ENCODE assay signal across 19 cellular contexts in the genomic region with DNA sequence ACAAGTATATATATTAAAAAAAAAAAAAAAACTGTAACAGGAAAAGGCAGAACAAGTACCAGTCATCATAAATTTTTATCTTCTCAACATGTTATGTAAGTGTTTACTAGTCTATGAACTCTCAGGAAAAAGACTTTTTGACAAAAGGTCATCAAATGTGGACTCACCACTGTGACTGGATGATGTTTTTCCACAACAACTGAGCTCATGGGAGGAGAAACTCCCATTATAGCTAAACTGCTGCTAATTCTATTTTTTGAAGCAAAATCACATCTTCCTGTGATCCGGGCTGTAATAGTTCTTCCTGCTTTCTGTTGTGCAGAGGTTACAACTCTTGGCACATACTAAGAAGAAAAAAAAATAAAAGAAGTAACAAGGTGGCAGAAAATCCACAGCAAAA. TPM values are rescaled to one million over a fixed set of nuclear protein-coding genes. Genes with fewer than 3 reads are reported as not detected.
DNase-seq lines count a peak whose midpoint lies in the region; ATAC-seq, FAIRE-seq and TF ChIP-seq lines count a peak whose summit lies in the region.
"Had no signal": no experiment of that assay in that cellular context is flagged by ENCODE, and none has a peak within 500 bp of the region (broad histone marks: within the 10 kb centered on the region; RNA-seq: fewer than 3 reads in every experiment).

No MANE protein-coding gene starts in this region.

- intact Hi-C loops in K562 (cut with micrococcal nuclease), result no loop called here
- intact Hi-C loops in naive thymus-derived CD4-positive, alpha-beta T cell (cut with micrococcal nuclease), result loop anchor here (1.0 to 5.0 kb wide), 2 partner anchors 8 to 40 kb away; a partner anchor contains a TSS

- FAIRE-seq in K562 (lab: Jason Lieb, UNC), result peak; percentile 61
- FAIRE-seq: GM19239 had no signal

- H3K4me1 ChIP-seq in CD4-positive, CD25-positive, alpha-beta regulatory T cell (ENCODE audit: control insufficient read depth, insufficient read depth, low read length, poor library complexity, severe bottlenecking), result peaks cover 23% of the 10 kb centered on the region
- H3K4me1 ChIP-seq in Loucy (ENCODE audit: insufficient read depth, low read length, poor library complexity, severe bottlenecking) (peaks cover 12% of the 10 kb centered on the region), K562 (replicated peaks in 1 of 2; ENCODE audit: control insufficient read depth in 2 of 2, insufficient read depth in 2 of 2, low read length in 2 of 2) (no peaks in the 10 kb centered on the region)
- H3K4me1 ChIP-seq in naive thymus-derived CD4-positive, alpha-beta T cell (ENCODE audit: control insufficient read depth in 2 of 2, insufficient read depth in 2 of 2, low read length in 2 of 2), result peaks cover 0 to 3% of the 10 kb centered on the region in 2 donors

- in situ Hi-C loops in K562 (cut with MboI), result no loop called here

- peak overlapping the region; percentile 60 for H3K4me2 ChIP-seq in Loucy (ENCODE audit: low read depth, low read length, poor library complexity, severe bottlenecking)
- no peak overlapping the region for H3K4me2 ChIP-seq in K562 (ENCODE audit: insufficient read depth, low read length)

- CTCF ChIA-PET in K562 (lab: Yijun Ruan, JAX; ENCODE audit: low intra/inter-chr PET ratio), result no interaction called here
- CTCF ChIA-PET in naive thymus-derived CD4-positive, alpha-beta T cell (lab: Charles Lee), result interaction anchor here (0.6 to 1.6 kb wide), 4 partner anchors 8 to 963 kb away, joined by 3 to 4 read pairs (median 4); no protein-coding TSS in a partner anchor

- H3K36me3 ChIP-seq in CD4-positive, CD25-positive, alpha-beta regulatory T cell (ENCODE audit: control insufficient read depth, insufficient read depth, low read length), result peaks cover 7% of the 10 kb centered on the region
- peaks cover 12% of the 10 kb centered on the region; the same call in 1 of the 2 replicates for H3K36me3 ChIP-seq in Loucy (ENCODE audit: insufficient read depth, low read length)
- peaks cover 38% of the 10 kb centered on the region; the same call in 2 of the 3 replicates for H3K36me3 ChIP-seq in K562 (ENCODE audit: control insufficient read depth, insufficient read depth, low read length)
- H3K36me3 ChIP-seq in naive thymus-derived CD4-positive, alpha-beta T cell (ENCODE audit: control insufficient read depth in 2 of 3, insufficient read depth in 3 of 3, low read length in 3 of 3), result peaks cover 0 to 9% (median 5%) of the 10 kb centered on the region in 3 experiments
- H3K36me3 ChIP-seq: cardiac muscle cell, MG63 had no signal

- no peak for ATAC-seq in CD4-positive, CD25-positive, alpha-beta regulatory T cell (ENCODE audit: low read depth in 2 of 2)
- no peak for ATAC-seq in K562
- ATAC-seq in naive thymus-derived CD4-positive, alpha-beta T cell, result no peak
- ATAC-seq in HG02973 (IDR thresholded peaks at IDR 0.05; ENCODE audit: unreplicated experiment), result no peak
- no peak for ATAC-seq in GM19452 (IDR thresholded peaks at IDR 0.05; ENCODE audit: unreplicated experiment)
- ATAC-seq: left cardiac atrium had no signal

- H3K27ac ChIP-seq in CD4-positive, CD25-positive, alpha-beta regulatory T cell (ENCODE audit: insufficient read depth, low read length, poor library complexity, severe bottlenecking), result peak overlapping the region; percentile 91
- H3K27ac ChIP-seq in K562 (ENCODE audit: extremely low read depth, low read depth, low read length), result no peak overlapping the region
- H3K27ac ChIP-seq in naive thymus-derived CD4-positive, alpha-beta T cell (ENCODE audit: low read depth, low read length), result peak overlapping the region; percentile 70
- H3K27ac ChIP-seq: cardiac muscle cell, thoracic aorta had no signal

- no peak for TF ChIP-seq EP300 in K562 (IDR thresholded peaks at IDR 0.05; ENCODE audit: low read length)

- no peaks in the 10 kb centered on the region for H3K9me1 ChIP-seq in K562 (ENCODE audit: control insufficient read depth, insufficient read depth, low read length)

- H3K27me3 Mint-ChIP-seq in CD4-positive, CD25-positive, alpha-beta regulatory T cell, result no peaks in the 10 kb centered on the region
- H3K27me3 Mint-ChIP-seq in naive thymus-derived CD4-positive, alpha-beta T cell, result no peaks in the 10 kb centered on the region

- H3K27me3 ChIP-seq in CD4-positive, CD25-positive, alpha-beta regulatory T cell (ENCODE audit: control insufficient read depth, insufficient read depth, low read length), result no peaks in the 10 kb centered on the region
- H3K27me3 ChIP-seq in Loucy (ENCODE audit: insufficient read depth, low read length, poor library complexity, severe bottlenecking) (no peaks in the 10 kb centered on the region), K562 (ENCODE audit: control insufficient read depth in 2 of 2, insufficient read depth in 2 of 2, low read length in 2 of 2) (no peaks in the 10 kb centered on the region)
- no peaks in the 10 kb centered on the region for H3K27me3 ChIP-seq in naive thymus-derived CD4-positive, alpha-beta T cell (ENCODE audit: control insufficient read depth in 2 of 2, insufficient read depth in 2 of 2, low read length in 2 of 2)
- H3K27me3 ChIP-seq: cardiac muscle cell, MG63 had no signal

- POLR2A ChIA-PET in K562 (lab: Yijun Ruan, JAX), result no interaction called here
- POLR2A ChIA-PET in naive thymus-derived CD4-positive, alpha-beta T cell (lab: Charles Lee), result interaction anchor here (0.6 to 1.2 kb wide), 3 partner anchors 22 to 607 kb away, joined by 3 read pairs; a partner anchor contains a TSS

- no peak for TF ChIP-seq POLR2A in K562 (conservative IDR thresholded peaks at IDR 0.05)

- TF ChIP-seq CTCF in Loucy (conservative IDR thresholded peaks at IDR 0.05; ENCODE audit: low read length), result no peak
- TF ChIP-seq CTCF in K562 (IDR thresholded peaks at IDR 0.05 in 2 of 3, conservative IDR thresholded peaks at IDR 0.05 in 1 of 3; ENCODE audit: insufficient read depth in 2 of 3, low read depth in 1 of 3, low read length in 3 of 3), result no peak

- peak overlapping the region; percentile 74 to 92 (median 84) for H3K4me3 Mint-ChIP-seq in CD4-positive, CD25-positive, alpha-beta regulatory T cell
- H3K4me3 Mint-ChIP-seq in naive thymus-derived CD4-positive, alpha-beta T cell, result peak overlapping the region in 8 of 10 donors; percentile 23 to 83 (median 76)

- peak overlapping the region; percentile 77 for H3K4me3 ChIP-seq in CD4-positive, CD25-positive, alpha-beta regulatory T cell (ENCODE audit: low read depth, low read length)
- H3K4me3 ChIP-seq in Loucy (ENCODE audit: low read length, poor library complexity, severe bottlenecking) (peak overlapping the region; percentile 1), K562 (no peak overlapping the region)
- H3K4me3 ChIP-seq in naive thymus-derived CD4-positive, alpha-beta T cell (ENCODE audit: low read length), result no peak overlapping the region
- H3K4me3 ChIP-seq: cardiac muscle cell, MG63, thoracic aorta had no signal

- H3F3A ChIP-seq in Loucy (ENCODE audit: low read depth), result 0 out of 2 replicates have a peak, but pooled peaks cover 2% of the 10 kb centered on the region

- no peak for TF ChIP-seq RAD21 in K562 (CRISPR knock-in tag; conservative IDR thresholded peaks at IDR 0.05 in 1 of 2, IDR thresholded peaks at IDR 0.05 in 1 of 2)

- no peak overlapping the region for H2AFZ ChIP-seq in Loucy (ENCODE audit: low read length)
- no peak overlapping the region for H2AFZ ChIP-seq in K562 (ENCODE audit: low read depth, low read length)

- BruUV-seq in K562 (replicated peaks; lab: Mats Ljungman, UMichigan), result no TSS peak

- H3K79me2 ChIP-seq in Loucy (ENCODE audit: insufficient read depth, low read length), result no peaks in the 10 kb centered on the region
- no peaks in the 10 kb centered on the region for H3K79me2 ChIP-seq in K562 (ENCODE audit: control insufficient read depth, insufficient read depth, low read length)

- no peaks in the 10 kb centered on the region for H3K9me2 ChIP-seq in Loucy (replicated peaks; ENCODE audit: low read depth, low read length)

- no peaks in the 10 kb centered on the region for H3K9me3 ChIP-seq in CD4-positive, CD25-positive, alpha-beta regulatory T cell (ENCODE audit: control insufficient read depth in 2 of 2, low read length in 2 of 2)
- H3K9me3 ChIP-seq in Loucy (ENCODE audit: insufficient read depth, low read depth, low read length) (no peaks in the 10 kb centered on the region), K562 (replicated peaks; ENCODE audit: control insufficient read depth, insufficient read depth, low read depth, low read length) (no peaks in the 10 kb centered on the region)
- no peaks in the 10 kb centered on the region for H3K9me3 ChIP-seq in naive thymus-derived CD4-positive, alpha-beta T cell (ENCODE audit: control insufficient read depth in 2 of 3, low read length in 3 of 3)
- H3K9me3 ChIP-seq: MG63, thoracic aorta had no signal

- H4K20me1 ChIP-seq in Loucy (ENCODE audit: insufficient read depth, low read length, poor library complexity, severe bottlenecking) (no peaks in the 10 kb centered on the region), K562 (replicated peaks; ENCODE audit: control insufficient read depth, insufficient read depth, low read length) (no peaks in the 10 kb centered on the region)

- H3K9ac ChIP-seq in Loucy (ENCODE audit: low read depth, low read length, poor library complexity, severe bottlenecking) (no peak overlapping the region), K562 (ENCODE audit: insufficient read depth in 1 of 2, low read depth in 2 of 2, low read length in 2 of 2) (no peak overlapping the region)

- H3K4me1 Mint-ChIP-seq in CD4-positive, CD25-positive, alpha-beta regulatory T cell, result peaks cover 9 to 36% (median 17%) of the 10 kb centered on the region in 4 donors
- H3K4me1 Mint-ChIP-seq in naive thymus-derived CD4-positive, alpha-beta T cell, result peaks cover 7 to 27% (median 18%) of the 10 kb centered on the region in 7 donors

- H3K27ac Mint-ChIP-seq in CD4-positive, CD25-positive, alpha-beta regulatory T cell, result peak overlapping the region; percentile 91 to 94 (median 93)
- peak overlapping the region; percentile 70 to 93 (median 86) for H3K27ac Mint-ChIP-seq in naive thymus-derived CD4-positive, alpha-beta T cell

- peak in 2 of 3 donors; percentile 24 to 40 for DNase-seq in CD4-positive, CD25-positive, alpha-beta regulatory T cell
- DNase-seq in K562 (ENCODE audit: extremely low read depth in 1 of 4, low spot score in 3 of 4) (no peak), NCI-H1048 (lab: John Stamatoyannopoulos, UW) (no peak)
- peak in 1 of 9 donors; percentile 12 for DNase-seq in naive thymus-derived CD4-positive, alpha-beta T cell
- DNase-seq: activated gamma-delta T cell treated with Interleukin-2 at 50 U/mL for 16 hours; DMS79; effector CD8-positive, alpha-beta T cell; left cardiac atrium; MG63; NCI-H1694 treated with DMSO at 0.1 percent for 48 hours; NCI-H510A treated with DMSO at 0.1 percent for 48 hours; Right ventricle myocardium superior; stimulated activated CD4-positive, alpha-beta T cell treated with anti-CD3 and anti-CD28 coated beads, Interleukin-2, amount 100 ng/mL, for 48 hours had no signal

- no peaks in the 10 kb centered on the region for H3K9me3 Mint-ChIP-seq in CD4-positive, CD25-positive, alpha-beta regulatory T cell
- no peaks in the 10 kb centered on the region for H3K9me3 Mint-ChIP-seq in naive thymus-derived CD4-positive, alpha-beta T cell

- H3K36me3 Mint-ChIP-seq in CD4-positive, CD25-positive, alpha-beta regulatory T cell, result peaks cover 10% of the 10 kb centered on the region
- peaks cover 0 to 16% (median 4%) of the 10 kb centered on the region in 5 donors for H3K36me3 Mint-ChIP-seq in naive thymus-derived CD4-positive, alpha-beta T cell

- 100% methylated on average over 1 of the region's 1 CpG for WGBS in K562 (ENCODE audit: insufficient coverage, low coverage, missing lambda C conversion rate)

RNA-seq across cellular contexts. Expression of a gene that starts 39.6 kb away (rescaled TPM):
- total RNA-seq in CD4-positive, CD25-positive, alpha-beta regulatory T cell, result 16.6 TPM
- 10 to 100 TPM; 13.7 to 21.2 (median 18.3) TPM for polyA plus RNA-seq in CD4-positive, CD25-positive, alpha-beta regulatory T cell
- 32.9 and 66.5 TPM in 2 replicates for total RNA-seq in K562 (2011; cell fraction: chromatin; rRNA removed; ENCODE audit: low replicate concordance)
- 14.8 and 24.2 TPM in 2 replicates for total RNA-seq in K562 (2011; cell fraction: nucleolus; rRNA removed)
- total RNA-seq in K562 (2011; cell fraction: nucleoplasm; rRNA removed), result 32.3 and 34.4 TPM in 2 replicates
- total RNA-seq in K562 (2014; rRNA removed), result 14.5 and 19.1 TPM in 2 replicates
- 27.0 and 28.8 TPM in 2 replicates for total RNA-seq in K562 (2014; rRNA removed; fragmentation: Illumina TruSeq; extraction: Trizol)
- 19.3 and 24.6 TPM in 2 replicates for total RNA-seq in K562 (2015; rRNA removed; fragmentation: Illumina TruSeq; extraction: Trizol)
- total RNA-seq in K562 (2021), result 15.4 and 17.4 TPM in 2 replicates
- polyA plus RNA-seq in K562 (2011; rRNA removed), result 26.5 and 38.2 TPM in 2 replicates
- polyA plus RNA-seq in K562 (2011; cell fraction: cytosol; rRNA removed), result 10.9 and 21.8 TPM in 2 replicates
- polyA plus RNA-seq in K562 (2011; cell fraction: nucleus; rRNA removed), result 19.6 and 19.8 TPM in 2 replicates
- 17.3 and 17.9 TPM in 2 replicates for polyA plus RNA-seq in K562 (2012)
- polyA plus RNA-seq in K562 (2014; fragmentation: Illumina TruSeq; extraction: Trizol), result 31.4 and 34.4 TPM in 2 replicates
- polyA plus RNA-seq in K562 (2014; fragmentation: Nextera tagmentation; extraction: Ambion mirVana), result 10 to 100 TPM; 29.1 to 36.1 TPM
- 19.9 and 27.0 TPM in 2 replicates for polyA plus RNA-seq in K562 (2014; rRNA removed)
- polyA minus RNA-seq in K562 (2011; rRNA and poly(A)+ RNA removed), result 25.6 and 29.4 TPM in 2 replicates
- polyA minus RNA-seq in K562 (2011; cell fraction: cytosol; rRNA and poly(A)+ RNA removed), result 13.5 and 31.0 TPM in 2 replicates
- polyA minus RNA-seq in K562 (2011; cell fraction: nucleus; rRNA and poly(A)+ RNA removed), result 25.7 TPM in 2 replicates
- total RNA-seq in naive thymus-derived CD4-positive, alpha-beta T cell, result 10 to 100 TPM in 4 of 5 experiments, 1 to 10 TPM in 1; 8.5 to 17.9 (median 15.0) TPM
- 10 to 100 TPM; 10.6 to 18.0 TPM for polyA plus RNA-seq in naive thymus-derived CD4-positive, alpha-beta T cell

Comparison
In these comparisons a context has a peak if more than half of its experiments do, and no peak if none do; other contexts are left out.
1. DNase-seq: peak in CD4-positive, CD25-positive, alpha-beta regulatory T cell (2 of 3); none in K562 (0 of 4) and NCI-H1048 (single experiment).
2. H3K4me3 ChIP-seq: peak in CD4-positive, CD25-positive, alpha-beta regulatory T cell (single experiment) and Loucy (single experiment); none in K562 (single experiment) and naive thymus-derived CD4-positive, alpha-beta T cell (single experiment).